12 cellular contexts compared by ENCODE assay signal in genomic region chr3:34200576-34200975, GRCh38.
DNase-seq lines count a peak whose midpoint lies in the region; ATAC-seq lines count a peak whose summit lies in the region.
"Had no signal": no experiment of that assay in that cellular context is flagged by ENCODE, and none has a peak within 500 bp of the region (broad histone marks: within the 10 kb centered on the region; RNA-seq: fewer than 3 reads in every experiment).

No MANE protein-coding gene starts in this region.

- no peaks in the 10 kb centered on the region for H3K27me3 ChIP-seq in thymus (ENCODE audit: control insufficient read depth, insufficient read depth)

- no peaks in the 10 kb centered on the region for H3K9me3 Mint-ChIP-seq in stimulated activated naive CD8-positive, alpha-beta T cell treated with anti-CD3 and anti-CD28 coated beads, Interleukin-15, amount 100 ng/mL, for 72 hours
- H3K9me3 Mint-ChIP-seq: activated naive CD4-positive, alpha-beta T cell treated with anti-CD3 and anti-CD28 coated beads, Interleukin-2, amount 50 U/mL, for 24 hours had no signal

- H3K27ac ChIP-seq in thymus (ENCODE audit: low read depth), result peak overlapping the region; percentile 46

- WGBS in thymus, result 48% methylated on average over 1 of the region's 1 CpG

- no peak overlapping the region for H3K4me3 ChIP-seq in thymus (ENCODE audit: low read length)

- H3K36me3 ChIP-seq in thymus (ENCODE audit: control insufficient read depth, insufficient read depth), result no peaks in the 10 kb centered on the region

- no peak for DNase-seq in stimulated activated naive CD8-positive, alpha-beta T cell treated with anti-CD3 and anti-CD28 coated beads, Interleukin-15, amount 100 ng/mL, for 72 hours
- no peak for DNase-seq in stimulated activated naive CD8-positive, alpha-beta T cell treated with anti-CD3 and anti-CD28 coated beads, Interleukin-15, Interleukin-2, amounts not matched to agents 100 U/mL and 50 U/mL, for 24 hours
- DNase-seq in foreskin melanocyte (no peak), EL (no peak), HUDEP-2 (lab: John Stamatoyannopoulos, UW; ENCODE audit: unreplicated experiment in 76 of 76) (no peak)
- DNase-seq: NCI-H1436, RPMI8226 had no signal

- H3K9me3 ChIP-seq in thymus (ENCODE audit: control insufficient read depth), result no peaks in the 10 kb centered on the region

- H3K4me1 Mint-ChIP-seq in stimulated activated naive CD8-positive, alpha-beta T cell treated with anti-CD3 and anti-CD28 coated beads, Interleukin-15, amount 100 ng/mL, for 72 hours, result no peaks in the 10 kb centered on the region
- H3K4me1 Mint-ChIP-seq: activated naive CD4-positive, alpha-beta T cell treated with anti-CD3 and anti-CD28 coated beads, Interleukin-2, amount 50 U/mL, for 24 hours; WTC11 had no signal

- no peak overlapping the region for H3K27ac Mint-ChIP-seq in stimulated activated naive CD8-positive, alpha-beta T cell treated with anti-CD3 and anti-CD28 coated beads, Interleukin-15, amount 100 ng/mL, for 72 hours
- H3K27ac Mint-ChIP-seq: activated naive CD4-positive, alpha-beta T cell treated with anti-CD3 and anti-CD28 coated beads, Interleukin-2, amount 50 U/mL, for 24 hours; WTC11 had no signal

- no peak overlapping the region for H3K4me3 Mint-ChIP-seq in stimulated activated naive CD8-positive, alpha-beta T cell treated with anti-CD3 and anti-CD28 coated beads, Interleukin-15, amount 100 ng/mL, for 72 hours
- H3K4me3 Mint-ChIP-seq: activated naive CD4-positive, alpha-beta T cell treated with anti-CD3 and anti-CD28 coated beads, Interleukin-2, amount 50 U/mL, for 24 hours; WTC11 had no signal

- ATAC-seq in stimulated activated naive CD8-positive, alpha-beta T cell treated with anti-CD3 and anti-CD28 coated beads, Interleukin-15, amount 100 ng/mL, for 72 hours, result peak; percentile 28
- no peak for ATAC-seq in stimulated activated naive CD8-positive, alpha-beta T cell treated with anti-CD3 and anti-CD28 coated beads, Interleukin-15, Interleukin-2, amounts not matched to agents 100 U/mL and 50 U/mL, for 24 hours
- ATAC-seq in HG02623 (IDR thresholded peaks at IDR 0.05; ENCODE audit: unreplicated experiment), result peak; percentile 94
- ATAC-seq in HG03457 (IDR thresholded peaks at IDR 0.05; ENCODE audit: unreplicated experiment), result peak; percentile 82
- ATAC-seq: WTC11 had no signal

- H3K27me3 Mint-ChIP-seq in stimulated activated naive CD8-positive, alpha-beta T cell treated with anti-CD3 and anti-CD28 coated beads, Interleukin-15, amount 100 ng/mL, for 72 hours, result no peaks in the 10 kb centered on the region

- peaks cover 3% of the 10 kb centered on the region for H3K4me1 ChIP-seq in thymus (ENCODE audit: control insufficient read depth, insufficient read depth, low read length)
